In the genomic region with DNA sequence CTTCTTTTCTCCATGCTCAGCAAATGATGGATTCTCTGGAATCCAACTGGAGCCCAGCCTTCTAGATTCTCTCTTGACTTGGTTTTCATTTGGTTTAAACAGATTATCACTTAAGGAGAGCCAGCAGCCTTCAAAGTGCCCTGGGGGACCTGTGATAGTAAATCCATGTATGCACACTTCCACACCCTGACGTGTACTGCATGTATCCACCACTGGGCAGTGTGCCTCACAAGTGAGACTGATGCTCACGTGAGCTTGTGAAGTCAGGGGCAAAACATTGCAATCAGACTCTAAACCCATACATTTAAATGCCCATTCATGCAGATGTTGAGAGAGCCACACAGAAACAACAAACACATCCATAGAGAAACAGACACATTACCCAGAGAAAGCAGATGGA, we compare ENCODE assay signal across 24 cellular contexts.
"Had no signal": no experiment of that assay in that cellular context is flagged by ENCODE, and none has a peak within 500 bp of the region (broad histone marks: within the 10 kb centered on the region; RNA-seq: fewer than 3 reads in every experiment).

No MANE protein-coding gene starts in this region.

- H3K9me3 ChIP-seq: left ventricle myocardium inferior, mucosa of descending colon, pancreas, prostate gland, sigmoid colon, spleen, suprapubic skin, thoracic aorta, tibial artery, upper lobe of right lung had no signal

- H3K4me1 ChIP-seq: left ventricle myocardium inferior, pancreas, prostate gland, sigmoid colon, spleen, suprapubic skin, tibial artery, upper lobe of right lung had no signal

- H3K4me3 Mint-ChIP-seq: naive thymus-derived CD4-positive, alpha-beta T cell; natural killer cell treated with Interleukin-12 subunit alpha and Interleukin-12 subunit beta and Interleukin-15 and Interleukin-18, amount 100 ng/mL, for 72 hours; stimulated activated effector memory CD8-positive, alpha-beta T cell treated with anti-CD3 and anti-CD28 coated beads, Interleukin-12 subunit alpha, Interleukin-12 subunit beta, amount 100 ng/mL, for 72 hours; stimulated activated naive CD8-positive, alpha-beta T cell treated with anti-CD3 and anti-CD28 coated beads, Interleukin-15, Interleukin-2, amounts not matched to agents 100 ng/mL and 50 ng/mL, for 24 hours had no signal

- H3K4me3 ChIP-seq: left ventricle myocardium inferior, lung, mucosa of descending colon, pancreas, prostate gland, sigmoid colon, spleen, suprapubic skin, thoracic aorta, tibial artery, upper lobe of right lung had no signal

- H3K9me3 Mint-ChIP-seq: natural killer cell treated with Interleukin-12 subunit alpha and Interleukin-12 subunit beta and Interleukin-15 and Interleukin-18, amount 100 ng/mL, for 72 hours had no signal

- H3K36me3 Mint-ChIP-seq: naive thymus-derived CD4-positive, alpha-beta T cell; natural killer cell treated with Interleukin-12 subunit alpha and Interleukin-12 subunit beta and Interleukin-15 and Interleukin-18, amount 100 ng/mL, for 72 hours; stimulated activated effector memory CD8-positive, alpha-beta T cell treated with anti-CD3 and anti-CD28 coated beads, Interleukin-12 subunit alpha, Interleukin-12 subunit beta, amount 100 ng/mL, for 72 hours had no signal

- H3K4me1 Mint-ChIP-seq: naive thymus-derived CD4-positive, alpha-beta T cell; stimulated activated effector memory CD8-positive, alpha-beta T cell treated with anti-CD3 and anti-CD28 coated beads, Interleukin-12 subunit alpha, Interleukin-12 subunit beta, amount 100 ng/mL, for 72 hours had no signal

- H3K27me3 ChIP-seq: pancreas, sigmoid colon, suprapubic skin, tibial artery, upper lobe of right lung had no signal

- ATAC-seq: mucosa of descending colon; naive thymus-derived CD4-positive, alpha-beta T cell; natural killer cell treated with Interleukin-12 subunit alpha and Interleukin-12 subunit beta and Interleukin-15 and Interleukin-18, amount 100 ng/mL, for 72 hours; pancreas; right cardiac atrium; stimulated activated effector memory CD8-positive, alpha-beta T cell treated with anti-CD3 and anti-CD28 coated beads, Interleukin-12 subunit alpha, Interleukin-12 subunit beta, amount 100 ng/mL, for 72 hours; upper lobe of right lung had no signal

- DNase-seq: islet precursor cell; left ventricle myocardium inferior; midbrain; mucosa of descending colon; naive thymus-derived CD4-positive, alpha-beta T cell; nucleus accumbens; pancreas; posterior cingulate gyrus; retina; right cardiac atrium; sigmoid colon; small intestine; spleen; stimulated activated CD4-positive, alpha-beta T cell treated with anti-CD3 and anti-CD28 coated beads, Interleukin-4, amount 100 ng/mL, for 24 hours; stimulated activated naive CD4-positive, alpha-beta T cell; tibial artery; upper lobe of right lung had no signal

- H3K27ac ChIP-seq: left ventricle myocardium inferior, pancreas, prostate gland, sigmoid colon, spleen, suprapubic skin, thoracic aorta, tibial artery, upper lobe of right lung had no signal

- H3K36me3 ChIP-seq: left ventricle myocardium inferior, pancreas, prostate gland, sigmoid colon, spleen, suprapubic skin, thoracic aorta, tibial artery, upper lobe of right lung had no signal

- H3K27ac Mint-ChIP-seq: natural killer cell treated with Interleukin-12 subunit alpha and Interleukin-12 subunit beta and Interleukin-15 and Interleukin-18, amount 100 ng/mL, for 72 hours; stimulated activated effector memory CD8-positive, alpha-beta T cell treated with anti-CD3 and anti-CD28 coated beads, Interleukin-12 subunit alpha, Interleukin-12 subunit beta, amount 100 ng/mL, for 72 hours; stimulated activated naive CD8-positive, alpha-beta T cell treated with anti-CD3 and anti-CD28 coated beads, Interleukin-15, Interleukin-2, amounts not matched to agents 100 ng/mL and 50 ng/mL, for 24 hours had no signal
